In genomic region chr6:135640449-135641111, GRCh38 we compare ENCODE assay signal across 14 cellular contexts.
DNase-seq lines count a peak whose midpoint lies in the region; ATAC-seq lines count a peak whose summit lies in the region.
"Had no signal": no experiment of that assay in that cellular context is flagged by ENCODE, and none has a peak within 500 bp of the region (broad histone marks: within the 10 kb centered on the region; RNA-seq: fewer than 3 reads in every experiment).

No MANE protein-coding gene starts in this region.

- peaks cover 8% of the 10 kb centered on the region for H3K27me3 Mint-ChIP-seq in activated naive CD4-positive, alpha-beta T cell treated with anti-CD3 and anti-CD28 coated beads, Interleukin-2, amount 10 ng/mL, durations not matched to agents 7 days and 5 days
- H3K27me3 Mint-ChIP-seq in activated naive CD8-positive, alpha-beta T cell, result peaks cover 1% of the 10 kb centered on the region

- no peaks in the 10 kb centered on the region for H3K36me3 Mint-ChIP-seq in activated naive CD4-positive, alpha-beta T cell treated with anti-CD3 and anti-CD28 coated beads, Interleukin-2, amount 10 ng/mL, durations not matched to agents 7 days and 5 days
- peaks cover 8% of the 10 kb centered on the region for H3K36me3 Mint-ChIP-seq in activated naive CD8-positive, alpha-beta T cell
- H3K36me3 Mint-ChIP-seq: mesothelial cell of epicardium had no signal

- H3K9me3 Mint-ChIP-seq in activated naive CD4-positive, alpha-beta T cell treated with anti-CD3 and anti-CD28 coated beads, Interleukin-2, amount 10 ng/mL, durations not matched to agents 7 days and 5 days, result peaks cover 3% of the 10 kb centered on the region
- H3K9me3 Mint-ChIP-seq in activated naive CD8-positive, alpha-beta T cell (ENCODE audit: low read depth), result no peaks in the 10 kb centered on the region

- intact Hi-C loops in posterior cingulate gyrus (cut with DNase I), result no loop called here

- ATAC-seq in HG02852 (IDR thresholded peaks at IDR 0.05; ENCODE audit: unreplicated experiment), result peak; percentile 73
- peak; percentile 95 for ATAC-seq in stimulated activated naive CD8-positive, alpha-beta T cell treated with anti-CD3 and anti-CD28 coated beads, Interleukin-15, Interleukin-2, amounts not matched to agents 100 U/mL and 50 U/mL, for 24 hours

- no peak overlapping the region for H3K4me3 Mint-ChIP-seq in activated naive CD4-positive, alpha-beta T cell treated with anti-CD3 and anti-CD28 coated beads, Interleukin-2, amount 10 ng/mL, durations not matched to agents 7 days and 5 days
- H3K4me3 Mint-ChIP-seq in activated naive CD8-positive, alpha-beta T cell, result peak overlapping the region; percentile 45
- H3K4me3 Mint-ChIP-seq: mesothelial cell of epicardium had no signal

- H3K27ac Mint-ChIP-seq in activated naive CD4-positive, alpha-beta T cell treated with anti-CD3 and anti-CD28 coated beads, Interleukin-2, amount 10 ng/mL, durations not matched to agents 7 days and 5 days, result peak overlapping the region; percentile 11
- peak overlapping the region; percentile 43 for H3K27ac Mint-ChIP-seq in activated naive CD8-positive, alpha-beta T cell
- H3K27ac Mint-ChIP-seq: mesothelial cell of epicardium had no signal

- H3K4me1 Mint-ChIP-seq in activated naive CD4-positive, alpha-beta T cell treated with anti-CD3 and anti-CD28 coated beads, Interleukin-2, amount 10 ng/mL, durations not matched to agents 7 days and 5 days, result peaks cover 9% of the 10 kb centered on the region
- H3K4me1 Mint-ChIP-seq in activated naive CD8-positive, alpha-beta T cell (ENCODE audit: low read depth), result peaks cover 20% of the 10 kb centered on the region

- CTCF ChIA-PET in activated naive CD4-positive, alpha-beta T cell treated with anti-CD3 and anti-CD28 coated beads, Interleukin-2, amount 10 ng/mL, durations not matched to agents 7 days and 5 days (lab: Charles Lee), result no interaction called here

- DNase-seq in activated naive CD4-positive, alpha-beta T cell treated with anti-CD3 and anti-CD28 coated beads, Interleukin-2, amount 10 ng/mL, durations not matched to agents 7 days and 5 days, result no peak
- no peak for DNase-seq in activated naive CD4-positive, alpha-beta T cell (lab: John Stamatoyannopoulos, UW)
- no peak for DNase-seq in stimulated activated naive CD8-positive, alpha-beta T cell treated with anti-CD3 and anti-CD28 coated beads, Interleukin-15, Interleukin-2, amounts not matched to agents 100 U/mL and 50 U/mL, for 24 hours
- DNase-seq in retina (no peak), UCSD-AML1 (lab: John Stamatoyannopoulos, UW; ENCODE audit: unreplicated experiment) (no peak), posterior cingulate gyrus (no peak)
- DNase-seq: NCI-H1092, NCI-H2227 treated with DMSO at 0.1 percent for 48 hours, occipital lobe, SJCRH30, spleen had no signal
